7 cellular contexts compared by ENCODE assay signal in the genomic region with DNA sequence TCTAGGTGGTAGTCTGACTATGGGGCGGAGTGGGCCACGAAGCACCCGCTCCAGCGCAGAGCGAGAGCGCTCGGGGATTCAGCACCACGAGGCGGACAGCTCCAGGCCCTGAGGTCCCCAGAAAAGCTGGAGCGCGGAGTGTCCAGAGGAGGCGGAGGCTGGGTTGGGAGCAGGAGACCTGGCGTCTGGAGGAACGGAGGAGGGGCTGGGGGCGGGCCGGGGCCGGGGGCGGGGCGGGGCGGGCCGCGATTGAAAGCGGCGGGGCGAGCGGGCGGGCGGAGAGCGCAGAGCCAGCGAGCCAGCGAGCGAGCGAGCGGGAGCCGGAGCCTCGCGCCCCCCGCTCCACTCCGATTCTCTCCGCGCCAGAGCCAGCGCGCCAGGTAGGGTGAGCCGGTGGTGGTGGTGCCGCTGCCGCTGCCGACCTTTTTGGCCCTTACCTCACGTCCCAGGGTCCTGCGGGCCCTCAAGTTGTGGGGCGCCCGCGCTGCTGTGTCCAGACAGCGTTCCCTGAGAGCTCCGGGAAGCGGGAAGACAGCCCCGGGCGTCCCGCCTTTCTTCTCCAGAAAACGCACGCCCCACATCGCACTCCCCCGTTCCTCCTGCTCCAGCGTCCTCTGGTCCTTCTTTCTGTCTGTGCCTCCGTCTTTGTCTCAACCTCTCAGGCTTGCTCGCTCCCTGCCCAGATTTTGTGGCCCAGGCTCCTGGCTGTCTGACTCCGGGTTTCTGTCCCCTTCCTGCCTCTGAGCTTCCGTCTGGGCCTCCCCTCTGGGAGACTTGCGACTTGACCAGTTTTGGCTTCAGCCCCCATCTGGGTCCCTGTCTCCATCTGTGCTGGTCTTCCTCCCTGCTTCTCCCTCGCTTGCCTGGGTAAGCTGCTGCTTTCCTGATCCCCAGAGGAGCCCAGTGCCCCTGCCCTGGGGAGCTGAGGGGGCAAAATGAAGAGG. TPM values are rescaled to one million over a fixed set of nuclear protein-coding genes. Genes with fewer than 3 reads are reported as not detected.
A peak's percentile ranks its signal among the peaks of the same experiment; 100 is the strongest.
DNase-seq lines count a peak whose midpoint lies in the region; ATAC-seq and TF ChIP-seq lines count a peak whose summit lies in the region.

A gene (plus strand): TSS at position 281 of the 944 bp plus-strand sequence. CDS start 1,916 bp downstream, outside the sequence.

- H3K27me3 ChIP-seq in DND-41 (ENCODE audit: insufficient read depth, low read length, poor library complexity) = no peaks in the 10 kb centered on the region
- H3K27me3 ChIP-seq in ascending aorta = no peaks in the 10 kb centered on the region
- H3K27me3 ChIP-seq in right atrium auricular region = no peaks in the 10 kb centered on the region

- H3K9me3 ChIP-seq in DND-41 (ENCODE audit: insufficient read depth, low read length, severe bottlenecking) (no peaks in the 10 kb centered on the region), ascending aorta (no peaks in the 10 kb centered on the region), right atrium auricular region (no peaks in the 10 kb centered on the region)

- H4K20me1 ChIP-seq in DND-41 (ENCODE audit: insufficient read depth, low read length) = peaks cover 26% of the 10 kb centered on the region

- DNase-seq in DND-41 (peak; percentile 34), NCI-H2171 treated with DMSO at 0.1 percent for 48 hours (lab: John Stamatoyannopoulos, UW) (peak; percentile 62), ascending aorta (ENCODE audit: low spot score in 2 of 2) (peak in 1 of 2 donors; percentile 69), right atrium auricular region (ENCODE audit: low spot score) (peak; percentile 63), posterior cingulate gyrus (peak; percentile 33 to 93 (median 59))

- TF ChIP-seq CTCF in DND-41 (IDR thresholded peaks at IDR 0.05; ENCODE audit: borderline replicate concordance, extremely low read depth, low read length, poor library complexity, severe bottlenecking) (no peak), ascending aorta (IDR thresholded peaks at IDR 0.05) (no peak), right atrium auricular region (IDR thresholded peaks at IDR 0.05) (peak in 1 of 2 donors; percentile 34)

- H3K4me1 ChIP-seq in DND-41 (ENCODE audit: insufficient read depth, low read length) (no peaks in the 10 kb centered on the region), ascending aorta (no peaks in the 10 kb centered on the region), right atrium auricular region (peaks cover 0 to 13% of the 10 kb centered on the region in 2 donors)

- no peak within 1 kb of the TSS for H3K4me3 ChIP-seq in DND-41 (ENCODE audit: low read depth in 1 of 2, low read length in 2 of 2)
- H3K4me3 ChIP-seq in ascending aorta = peak within 1 kb of the TSS; percentile 33 to 61
- peak within 1 kb of the TSS; percentile 21 to 40 for H3K4me3 ChIP-seq in right atrium auricular region

- ATAC-seq in DND-41 (ENCODE audit: insufficient read depth, low read depth) (peak; percentile 64), GM21717 (IDR thresholded peaks at IDR 0.05; ENCODE audit: unreplicated experiment) (no peak), GM21526 (IDR thresholded peaks at IDR 0.05; ENCODE audit: low FRiP score, unreplicated experiment) (no peak)

- H3K79me2 ChIP-seq in DND-41 (ENCODE audit: insufficient read depth, low read length) = no peaks in the 10 kb centered on the region

- H3K9ac ChIP-seq in DND-41 (ENCODE audit: low read depth, low read length) = no peak within 1 kb of the TSS

- H3K36me3 ChIP-seq in DND-41 (ENCODE audit: insufficient read depth, low read length) (peaks cover 35% of the 10 kb centered on the region), ascending aorta (peaks cover 9 to 27% of the 10 kb centered on the region in 2 donors), right atrium auricular region (peaks cover 17% of the 10 kb centered on the region)

- H3K27ac ChIP-seq in DND-41 (ENCODE audit: low read length) = no peak within 1 kb of the TSS
- H3K27ac ChIP-seq in ascending aorta = no peak within 1 kb of the TSS
- H3K27ac ChIP-seq in right atrium auricular region = no peak within 1 kb of the TSS

- intact Hi-C loops in ascending aorta (cut with DNase I) (no loop called here), posterior cingulate gyrus (cut with DNase I) (no loop called here)

- no peak within 1 kb of the TSS for H2AFZ ChIP-seq in DND-41 (ENCODE audit: low read depth, low read length)

- no peak within 1 kb of the TSS for H3K4me2 ChIP-seq in DND-41 (ENCODE audit: insufficient read depth, low read length)

RNA-seq across cellular contexts. Expression of the gene that starts here (rescaled TPM):
- total RNA-seq in ascending aorta (not detected), right atrium auricular region (under 1 TPM; 0.16 to 0.19 TPM)

Comparison
In these comparisons a context has a peak if more than half of its experiments do, and no peak if none do; other contexts are left out.
1. Peak in DNase-seq and H3K4me3 ChIP-seq in right atrium auricular region; RNA of the gene not detected or under 1 TPM.
2. H3K4me3 ChIP-seq: peak in ascending aorta (2 of 2); none in DND-41 (0 of 2).